8 cellular contexts compared by ENCODE assay signal in genomic region chr2:152036611-152037469, GRCh38.
DNase-seq lines count a peak whose midpoint lies in the region; ATAC-seq, FAIRE-seq and TF ChIP-seq lines count a peak whose summit lies in the region.

No MANE protein-coding gene starts in this region.

- H3K9me3 Mint-ChIP-seq in activated B cell treated with CpG ODN at 0.5 μM for 24 hours = no peaks in the 10 kb centered on the region

- H3K27ac ChIP-seq in lower lobe of right lung = no peak overlapping the region

- peak; percentile 78 for ATAC-seq in HG03045 (IDR thresholded peaks at IDR 0.05; ENCODE audit: unreplicated experiment)
- peak; percentile 50 for ATAC-seq in activated B cell treated with CpG ODN at 0.5 μM for 24 hours (ENCODE audit: low read depth)
- ATAC-seq in lower lobe of right lung = peak; percentile 72 to 86

- H3K27me3 Mint-ChIP-seq in activated B cell treated with CpG ODN at 0.5 μM for 24 hours = no peaks in the 10 kb centered on the region

- H3K4me3 Mint-ChIP-seq in activated B cell treated with CpG ODN at 0.5 μM for 24 hours = no peak overlapping the region

- CTCF ChIA-PET in activated B cell treated with CpG ODN at 0.5 μM for 24 hours (lab: Charles Lee) = interaction anchor here (0.8 to 2.7 kb wide), 9 partner anchors 9 to 1483 kb away, joined by 3 to 11 read pairs (median 6); partner anchors contain the start of gene STAM2

- DNase-seq in AG08396 (ENCODE audit: low spot score) (peak; percentile 66), GM18507 (ENCODE audit: extremely low spot score, insufficient read length, low read depth) (no peak), NCI-H2171 (lab: John Stamatoyannopoulos, UW) (peak; percentile 55), activated B cell treated with CpG ODN at 0.5 μM for 24 hours (peak; percentile 19), choroid plexus epithelial cell (ENCODE audit: low read depth) (peak; percentile 87), lower lobe of right lung (peak; percentile 55)
- DNase-seq in stimulated activated CD8-positive, alpha-beta memory T cell treated with anti-CD3 and anti-CD28 coated beads, Interleukin-12 subunit alpha, Interleukin-12 subunit beta, amount 100 ng/mL, for 4 hours (ENCODE audit: low read depth) = peak; percentile 10

- intact Hi-C loops in activated B cell treated with CpG ODN at 0.5 μM for 24 hours (cut with micrococcal nuclease) (loop anchor here (1.0 to 2.0 kb wide), 4 partner anchors 138 to 705 kb away; partner anchors contain the start of gene STAM2), lower lobe of right lung (cut with DNase I) (no loop called here)

- H3K9me3 ChIP-seq in lower lobe of right lung = no peaks in the 10 kb centered on the region

- H3K4me3 ChIP-seq in choroid plexus epithelial cell (ENCODE audit: low read depth, low read length) (no peak overlapping the region), lower lobe of right lung (no peak overlapping the region)

- no peak overlapping the region for H3K27ac Mint-ChIP-seq in activated B cell treated with CpG ODN at 0.5 μM for 24 hours

- no peaks in the 10 kb centered on the region for H3K4me1 Mint-ChIP-seq in activated B cell treated with CpG ODN at 0.5 μM for 24 hours

- POLR2A ChIA-PET in activated B cell treated with CpG ODN at 0.5 μM for 24 hours (lab: Charles Lee) = no interaction called here

- TF ChIP-seq CTCF in activated B cell treated with CpG ODN at 0.5 μM for 24 hours (IDR thresholded peaks at IDR 0.05) (peak; percentile 52), choroid plexus epithelial cell (conservative IDR thresholded peaks at IDR 0.05; ENCODE audit: low read depth, low read length) (peak; percentile 95), lower lobe of right lung (IDR thresholded peaks at IDR 0.05) (peak; percentile 79)

- no peaks in the 10 kb centered on the region for H3K36me3 Mint-ChIP-seq in activated B cell treated with CpG ODN at 0.5 μM for 24 hours (ENCODE audit: low read depth)

- peaks cover 27% of the 10 kb centered on the region for H3K4me1 ChIP-seq in lower lobe of right lung

- no peaks in the 10 kb centered on the region for H3K36me3 ChIP-seq in lower lobe of right lung

- peak; percentile 93 for FAIRE-seq in GM18507 (lab: Jason Lieb, UNC)

- no peaks in the 10 kb centered on the region for H3K27me3 ChIP-seq in lower lobe of right lung (ENCODE audit: low read depth)
